In genomic region chr11:28842716-28843115, GRCh38 we compare ENCODE assay signal across 26 cellular contexts.
"Had no signal": no experiment of that assay in that cellular context is flagged by ENCODE, and none has a peak within 500 bp of the region (broad histone marks: within the 10 kb centered on the region; RNA-seq: fewer than 3 reads in every experiment).

No MANE protein-coding gene starts in this region.

- H3K4me1 ChIP-seq: ascending aorta had no signal

- DNase-seq: activated CD4-positive, alpha-beta T cell treated with anti-CD3 and anti-CD28 coated beads for 4 hours; activated CD8-positive, alpha-beta memory T cell treated with anti-CD3 and anti-CD28 coated beads, Interleukin-2, amount 50 U/mL, for 48 hours; activated CD8-positive, alpha-beta T cell treated with anti-CD3 and anti-CD28 coated beads, Interleukin-2, amount 10 ng/mL, durations not matched to agents 7 days and 5 days; activated effector memory CD4-positive, alpha-beta T cell treated with Interleukin-2 at 50 U/mL for 16 hours; activated naive CD4-positive, alpha-beta T cell; activated T-cell treated with anti-CD3 and anti-CD28 coated beads, Interleukin-2, amount 50 U/mL, for 1 hour; amniotic stem cell; cerebellar nuclear complex; MG63; MV-4-11; NCI-H1092 treated with DMSO at 0.1 percent for 48 hours; NCI-H1417 treated with DMSO at 0.1 percent for 48 hours; NCI-H1694; NCI-H2029; NCI-H510A treated with DMSO at 0.1 percent for 48 hours; NCI-H69; NK-92 treated with Interleukin-12 subunit alpha and Interleukin-12 subunit beta, amount 100 ng/mL, for 24 hours; OCI-M1; RPMI8226; SJCRH30; SK-N-SH; T-helper 1 cell had no signal

- H3K4me2 ChIP-seq: SK-N-SH had no signal

- H3K9ac ChIP-seq: SK-N-SH had no signal

- H3K27ac ChIP-seq: ascending aorta, SJCRH30 had no signal

- H3K27me3 ChIP-seq: ascending aorta, MG63, SJCRH30 had no signal

- ATAC-seq: activated CD4-positive, CD25-positive, alpha-beta regulatory T cell treated with anti-CD3 and anti-CD28 coated beads, Interleukin-2, amount 50 U/mL, for 24 hours; activated CD8-positive, alpha-beta T cell treated with anti-CD3 and anti-CD28 coated beads, Interleukin-2, amount 10 ng/mL, durations not matched to agents 7 days and 5 days; Panc1; Right ventricle myocardium inferior had no signal

- H3K9me3 ChIP-seq: ascending aorta, SJCRH30, SK-N-SH had no signal

- H3K36me3 ChIP-seq: ascending aorta, SJCRH30 had no signal

- H3K4me3 ChIP-seq: ascending aorta, MG63, SJCRH30 had no signal
